In genomic region chr6:134686071-134686470, GRCh38 we compare ENCODE assay signal across 16 cellular contexts.
A peak's percentile ranks its signal among the peaks of the same experiment; 100 is the strongest.
DNase-seq lines count a peak whose midpoint lies in the region; ATAC-seq and TF ChIP-seq lines count a peak whose summit lies in the region.
"Had no signal": no experiment of that assay in that cellular context is flagged by ENCODE, and none has a peak within 500 bp of the region (broad histone marks: within the 10 kb centered on the region; RNA-seq: fewer than 3 reads in every experiment).

No MANE protein-coding gene starts in this region.

- no peaks in the 10 kb centered on the region for H3K27me3 Mint-ChIP-seq in Calu3 (ENCODE audit: unreplicated experiment)

- intact Hi-C loops in Calu3 (cut with micrococcal nuclease; ENCODE audit: unreplicated experiment), result no loop called here

- peaks cover 8% of the 10 kb centered on the region for H3K4me1 Mint-ChIP-seq in Calu3 (ENCODE audit: low read depth, unreplicated experiment)
- H3K4me1 Mint-ChIP-seq: activated CD4-positive, alpha-beta memory T cell treated with anti-CD3 and anti-CD28 coated beads, Interleukin-2, amount 10 ng/mL, durations not matched to agents 7 days and 5 days; activated naive CD8-positive, alpha-beta T cell treated with anti-CD3 and anti-CD28 coated beads, Interleukin-2, amount 50 U/mL, for 24 hours had no signal

- CTCF ChIA-PET in Calu3 (lab: Charles Lee), result interaction anchor here (0.6 kb wide), 1 partner anchor 110 kb away, joined by 4 read pairs; no protein-coding TSS in a partner anchor

- H3K36me3 Mint-ChIP-seq in Calu3 (ENCODE audit: insufficient read depth, unreplicated experiment), result no peaks in the 10 kb centered on the region

- no peak for TF ChIP-seq CTCF in Calu3 (IDR thresholded peaks at IDR 0.05; ENCODE audit: unreplicated experiment)

- H3K27ac Mint-ChIP-seq in Calu3 (ENCODE audit: unreplicated experiment), result no peak overlapping the region
- H3K27ac Mint-ChIP-seq: activated CD4-positive, alpha-beta memory T cell treated with anti-CD3 and anti-CD28 coated beads, Interleukin-2, amount 10 ng/mL, durations not matched to agents 7 days and 5 days; activated naive CD8-positive, alpha-beta T cell treated with anti-CD3 and anti-CD28 coated beads, Interleukin-2, amount 50 U/mL, for 24 hours; activated T-helper 1 cell treated with anti-CD3 and anti-CD28 coated beads, Interleukin-12 subunit alpha, Interleukin-12 subunit beta, Interleukin-2, Interleukin-4 antibody, amounts not matched to agents 30 ng/mL and 10 ng/mL and 1 ng/mL, durations not matched to agents 14 hours and 24 hours and 36 hours; CD4-positive, alpha-beta T cell had no signal

- no peak overlapping the region for H3K4me3 Mint-ChIP-seq in Calu3 (ENCODE audit: low read depth, unreplicated experiment)
- H3K4me3 Mint-ChIP-seq: activated CD4-positive, alpha-beta memory T cell treated with anti-CD3 and anti-CD28 coated beads, Interleukin-2, amount 10 ng/mL, durations not matched to agents 7 days and 5 days; activated naive CD8-positive, alpha-beta T cell treated with anti-CD3 and anti-CD28 coated beads, Interleukin-2, amount 50 U/mL, for 24 hours; activated T-helper 1 cell treated with anti-CD3 and anti-CD28 coated beads, Interleukin-12 subunit alpha, Interleukin-12 subunit beta, Interleukin-2, Interleukin-4 antibody, amounts not matched to agents 30 ng/mL and 10 ng/mL and 1 ng/mL, durations not matched to agents 14 hours and 24 hours and 36 hours; CD4-positive, alpha-beta T cell had no signal

- ATAC-seq in esophagus mucosa, result peak; percentile 89
- ATAC-seq: activated naive CD8-positive, alpha-beta T cell treated with anti-CD3 and anti-CD28 coated beads, Interleukin-2, amount 50 U/mL, for 24 hours; K562 had no signal

- no peaks in the 10 kb centered on the region for H3K9me3 Mint-ChIP-seq in Calu3 (ENCODE audit: low read depth, unreplicated experiment)
- H3K9me3 Mint-ChIP-seq: activated CD4-positive, alpha-beta memory T cell treated with anti-CD3 and anti-CD28 coated beads, Interleukin-2, amount 10 ng/mL, durations not matched to agents 7 days and 5 days; activated naive CD8-positive, alpha-beta T cell treated with anti-CD3 and anti-CD28 coated beads, Interleukin-2, amount 50 U/mL, for 24 hours; activated T-helper 1 cell treated with anti-CD3 and anti-CD28 coated beads, Interleukin-12 subunit alpha, Interleukin-12 subunit beta, Interleukin-2, Interleukin-4 antibody, amounts not matched to agents 30 ng/mL and 10 ng/mL and 1 ng/mL, durations not matched to agents 14 hours and 24 hours and 36 hours; CD4-positive, alpha-beta T cell had no signal

- DNase-seq in DMS53 (lab: John Stamatoyannopoulos, UW), result peak; percentile 51
- no peak for DNase-seq in DMS53 treated with DMSO at 0.1 percent for 48 hours (lab: John Stamatoyannopoulos, UW; ENCODE audit: unreplicated experiment)
- peak; percentile 62 for DNase-seq in NCI-H226
- DNase-seq in pons (ENCODE audit: low spot score), result peak; percentile 44
- no peak for DNase-seq in Calu3
- no peak for DNase-seq in AG08396 (ENCODE audit: low spot score)
- DNase-seq in iPS-NIHi7 (ENCODE audit: extremely low spot score), result no peak
- DNase-seq: activated CD4-positive, alpha-beta memory T cell treated with anti-CD3 and anti-CD28 coated beads, Interleukin-2, amount 10 ng/mL, durations not matched to agents 7 days and 5 days; activated naive CD8-positive, alpha-beta T cell treated with anti-CD3 and anti-CD28 coated beads, Interleukin-2, amount 50 U/mL, for 24 hours; CD4-positive, alpha-beta T cell; GF-D8; NCI-H1417 treated with DMSO at 0.1 percent for 48 hours; NCI-H510A had no signal

- no TSS peak for BruUV-seq in Calu3 (replicated peaks; lab: Mats Ljungman, UMichigan)

Comparison
In these comparisons a context has a peak if more than half of its experiments do, and no peak if none do; other contexts are left out.
1. DNase-seq: peak in DMS53 (single experiment), NCI-H226 (single experiment) and pons (single experiment); none in DMS53 treated with DMSO at 0.1 percent for 48 hours (single experiment), Calu3 (single experiment), AG08396 (single experiment) and iPS-NIHi7 (single experiment).